ENCODE assay signal across 1 cellular context in genomic region chr17:82205720-82206508, GRCh38.
TF ChIP-seq lines count a peak whose summit lies in the region.

No MANE protein-coding gene starts in this region.

TF ChIP-seq in K562, 482 proteins besides CTCF, POLR2A, EP300 and RAD21 (continued from another document):
- TF ChIP-seq VEZF1 (CRISPR knock-in tag; IDR thresholded peaks at IDR 0.05) (peak; percentile 38; the same call in 1 of the 2 replicates), GABPB1 (CRISPR knock-in tag; IDR thresholded peaks at IDR 0.05) (peak; percentile 27; the same call in 1 of the 2 replicates), ZNF384 (IDR thresholded peaks at IDR 0.05; ENCODE audit: low read depth, low read length) (0 out of 2 replicates have a peak, but pooled peaks have one; percentile 20), TOE1 (IDR thresholded peaks at IDR 0.05; ENCODE audit: borderline replicate concordance) (peak; percentile 15; the same call in 1 of the 2 replicates), TOE1 (CRISPR knock-in tag; IDR thresholded peaks at IDR 0.05; ENCODE audit: borderline replicate concordance, low read depth) (no peak), HIVEP1 (CRISPR knock-in tag; IDR thresholded peaks at IDR 0.05) (peak; percentile 67; the same call in 1 of the 2 replicates), MYNN (IDR thresholded peaks at IDR 0.05) (0 out of 2 replicates have a peak, but pooled peaks have one; percentile 19), MYNN (CRISPR knock-in tag; IDR thresholded peaks at IDR 0.05) (no peak), MAX (CRISPR knock-in tag; IDR thresholded peaks at IDR 0.05) (no peak; the same call in 1 of the 2 replicates), MNT (conservative IDR thresholded peaks at IDR 0.05) (peak in 1 of 2 experiments; percentile 70; a peak in 2 of 4 replicates), ETV1 (tag; conservative IDR thresholded peaks at IDR 0.05; ENCODE audit: low read depth) (peak; percentile 75), ZKSCAN1 (IDR thresholded peaks at IDR 0.05; ENCODE audit: low read depth, low read length) (peak; percentile 68), NRF1 (conservative IDR thresholded peaks at IDR 0.05 in 1 of 2, IDR thresholded peaks at IDR 0.05 in 1 of 2) (peak in 1 of 2 experiments; percentile 21; a peak in 1 of 4 replicates), ZBTB8A (IDR thresholded peaks at IDR 0.05; ENCODE audit: partially characterized antibody) (no peak), MYC (IDR thresholded peaks at IDR 0.05; ENCODE audit: low read depth, low read length) (peak; percentile 73), MYC (CRISPR knock-in tag; IDR thresholded peaks at IDR 0.05; ENCODE audit: borderline replicate concordance, low read depth) (no peak), ZBTB12 (CRISPR knock-in tag; IDR thresholded peaks at IDR 0.05) (peak; percentile 19; the same call in 1 of the 2 replicates), ZEB2 (IDR thresholded peaks at IDR 0.05) (peak; percentile 75; the same call in 1 of the 2 replicates), CXXC5 (CRISPR knock-in tag; IDR thresholded peaks at IDR 0.05) (peak; percentile 59), TEAD2 (tag; IDR thresholded peaks at IDR 0.05) (no peak), BRCA1 (IDR thresholded peaks at IDR 0.05) (no peak), BRCA1 (CRISPR knock-in tag; IDR thresholded peaks at IDR 0.05) (no peak), NBN (IDR thresholded peaks at IDR 0.05; ENCODE audit: low read depth) (peak; percentile 54; the same call in 1 of the 2 replicates), KDM5B (IDR thresholded peaks at IDR 0.05; ENCODE audit: insufficient replicate concordance, low read depth, low read length) (peak; percentile 80), SRSF9 (IDR thresholded peaks at IDR 0.05; ENCODE audit: borderline replicate concordance, low read depth, low read length) (no peak), RBFOX2 (IDR thresholded peaks at IDR 0.05; ENCODE audit: low read depth, low read length) (peak; percentile 70)
